In the genomic region with DNA sequence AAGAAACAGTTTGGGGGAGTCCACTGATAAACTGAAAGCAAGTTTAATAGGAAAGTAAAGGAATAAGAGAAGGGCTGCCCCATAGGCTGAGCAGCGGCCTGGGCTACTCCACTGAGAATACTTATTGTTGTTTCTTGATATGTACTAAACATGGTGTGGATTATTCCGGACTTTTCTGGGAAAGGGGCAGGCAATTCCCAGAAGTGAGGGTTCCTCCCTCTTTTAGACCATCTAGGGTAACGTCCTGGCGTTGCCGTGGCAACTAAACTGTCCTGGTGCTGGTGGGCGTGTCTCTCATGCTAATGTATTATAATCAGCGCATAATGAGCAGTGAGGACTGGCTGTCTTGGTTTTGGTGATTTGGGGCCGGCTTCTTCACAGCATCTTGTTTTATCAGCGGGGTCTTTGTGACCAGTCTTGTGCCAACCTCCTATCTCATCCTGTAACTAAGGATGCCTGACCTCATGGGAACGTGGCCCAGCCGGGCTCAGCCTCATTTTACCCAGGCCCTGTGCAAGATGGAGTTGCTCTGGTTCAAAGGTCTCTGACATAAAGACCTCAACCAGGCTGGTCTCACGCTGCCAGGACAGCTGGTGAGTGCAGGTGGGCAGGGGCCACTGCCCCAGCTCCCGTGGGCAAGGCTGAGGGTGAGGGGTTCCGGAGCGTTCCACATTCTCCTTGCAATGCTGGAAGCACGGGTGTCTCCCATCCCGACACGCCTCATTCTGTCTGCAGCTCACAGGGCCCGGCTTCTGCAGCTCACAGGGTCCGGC, we compare ENCODE assay signal across 15 cellular contexts. TPM values are rescaled to one million over a fixed set of nuclear protein-coding genes. Genes with fewer than 3 reads are reported as not detected.
DNase-seq lines count a peak whose midpoint lies in the region; ATAC-seq and TF ChIP-seq lines count a peak whose summit lies in the region.
"Had no signal": no experiment of that assay in that cellular context is flagged by ENCODE, and none has a peak within 500 bp of the region (broad histone marks: within the 10 kb centered on the region; RNA-seq: fewer than 3 reads in every experiment).

No MANE protein-coding gene starts in this region.

- H3K79me2 ChIP-seq in Karpas-422 (ENCODE audit: low read length) (no peaks in the 10 kb centered on the region), neural progenitor cell (ENCODE audit: low read depth) (no peaks in the 10 kb centered on the region)

- no peaks in the 10 kb centered on the region for H3F3A ChIP-seq in neural progenitor cell (ENCODE audit: low read depth)

- H3K4me3 ChIP-seq in Karpas-422 (ENCODE audit: low read length) (no peak overlapping the region), duodenal mucosa (ENCODE audit: low read depth in 1 of 2, low read length in 2 of 2) (peak overlapping the region in 1 of 2 donors; percentile 5), neural progenitor cell (no peak overlapping the region)

- H3K4me3 Mint-ChIP-seq in neural progenitor cell: no peak overlapping the region
- H3K4me3 Mint-ChIP-seq in activated CD8-positive, alpha-beta T cell treated with anti-CD3 and anti-CD28 coated beads, Interleukin-2, amount 10 ng/mL, durations not matched to agents 7 days and 5 days: no peak overlapping the region

- H3K27me3 ChIP-seq in Karpas-422 (ENCODE audit: low read length): no peaks in the 10 kb centered on the region
- no peaks in the 10 kb centered on the region for H3K27me3 ChIP-seq in duodenal mucosa (ENCODE audit: control insufficient read depth in 1 of 2, insufficient read depth in 2 of 2, low read length in 2 of 2)
- peaks cover 24% of the 10 kb centered on the region for H3K27me3 ChIP-seq in neural progenitor cell

- peaks cover 3% of the 10 kb centered on the region for H3K27me3 Mint-ChIP-seq in neural progenitor cell (ENCODE audit: insufficient read depth, low read depth)
- H3K27me3 Mint-ChIP-seq in activated CD8-positive, alpha-beta T cell treated with anti-CD3 and anti-CD28 coated beads, Interleukin-2, amount 10 ng/mL, durations not matched to agents 7 days and 5 days (ENCODE audit: low read depth): peaks cover 3% of the 10 kb centered on the region

- no peak for ATAC-seq in HG03045 (IDR thresholded peaks at IDR 0.05; ENCODE audit: unreplicated experiment)
- ATAC-seq in activated CD8-positive, alpha-beta T cell treated with anti-CD3 and anti-CD28 coated beads, Interleukin-2, amount 10 ng/mL, durations not matched to agents 7 days and 5 days: no peak
- ATAC-seq: activated T-cell treated with anti-CD3 and anti-CD28 coated beads, Interleukin-2, amount 50 U/mL, for 72 hours had no signal

- peaks cover 17% of the 10 kb centered on the region for H3K4me1 Mint-ChIP-seq in neural progenitor cell
- peaks cover 24% of the 10 kb centered on the region for H3K4me1 Mint-ChIP-seq in activated CD8-positive, alpha-beta T cell treated with anti-CD3 and anti-CD28 coated beads, Interleukin-2, amount 10 ng/mL, durations not matched to agents 7 days and 5 days (ENCODE audit: low read depth)

- H3K4me1 ChIP-seq in Karpas-422 (ENCODE audit: low read length): no peaks in the 10 kb centered on the region
- peaks cover 36 to 44% of the 10 kb centered on the region in 2 donors for H3K4me1 ChIP-seq in duodenal mucosa (ENCODE audit: control insufficient read depth in 1 of 2, insufficient read depth in 2 of 2, low read length in 2 of 2)
- H3K4me1 ChIP-seq in neural progenitor cell: peaks cover 17% of the 10 kb centered on the region

- peaks cover 4% of the 10 kb centered on the region for H3K9me3 Mint-ChIP-seq in neural progenitor cell
- no peaks in the 10 kb centered on the region for H3K9me3 Mint-ChIP-seq in activated CD8-positive, alpha-beta T cell treated with anti-CD3 and anti-CD28 coated beads, Interleukin-2, amount 10 ng/mL, durations not matched to agents 7 days and 5 days (ENCODE audit: insufficient read depth)
- H3K9me3 Mint-ChIP-seq: activated T-cell treated with anti-CD3 and anti-CD28 coated beads, Interleukin-2, amount 50 U/mL, for 72 hours had no signal

- H3K36me3 ChIP-seq in Karpas-422 (ENCODE audit: insufficient read depth, low read length) (no peaks in the 10 kb centered on the region), duodenal mucosa (ENCODE audit: control insufficient read depth in 1 of 2, insufficient read depth in 2 of 2, low read length in 2 of 2) (no peaks in the 10 kb centered on the region), neural progenitor cell (no peaks in the 10 kb centered on the region)

- H3K4me2 ChIP-seq in Karpas-422 (ENCODE audit: low read depth, low read length, poor library complexity, severe bottlenecking) (no peak overlapping the region), neural progenitor cell (no peak overlapping the region)

- CTCF ChIA-PET in activated CD8-positive, alpha-beta T cell treated with anti-CD3 and anti-CD28 coated beads, Interleukin-2, amount 10 ng/mL, durations not matched to agents 7 days and 5 days (lab: Charles Lee): interaction anchor here (2.0 to 2.3 kb wide), 2 partner anchors 13 to 134 kb away, joined by 4 to 13 read pairs; no protein-coding TSS in a partner anchor

- H3K27ac ChIP-seq in Karpas-422 (ENCODE audit: low read length) (no peak overlapping the region), duodenal mucosa (ENCODE audit: low read depth, low read length) (peak overlapping the region; percentile 70), neural progenitor cell (no peak overlapping the region)

- POLR2A ChIA-PET in activated CD8-positive, alpha-beta T cell treated with anti-CD3 and anti-CD28 coated beads, Interleukin-2, amount 10 ng/mL, durations not matched to agents 7 days and 5 days (lab: Charles Lee): interaction anchor here (1.0 kb wide), 1 partner anchor 39 kb away, joined by 3 read pairs; no protein-coding TSS in a partner anchor

- no peak overlapping the region for H3K27ac Mint-ChIP-seq in neural progenitor cell
- no peak overlapping the region for H3K27ac Mint-ChIP-seq in activated CD8-positive, alpha-beta T cell treated with anti-CD3 and anti-CD28 coated beads, Interleukin-2, amount 10 ng/mL, durations not matched to agents 7 days and 5 days
- H3K27ac Mint-ChIP-seq: activated T-cell treated with anti-CD3 and anti-CD28 coated beads, Interleukin-2, amount 50 U/mL, for 72 hours had no signal

- no peaks in the 10 kb centered on the region for H3K9me3 ChIP-seq in Karpas-422 (ENCODE audit: low read length)
- no peaks in the 10 kb centered on the region for H3K9me3 ChIP-seq in duodenal mucosa (ENCODE audit: control insufficient read depth in 1 of 2, low read length in 2 of 2)
- no peaks in the 10 kb centered on the region for H3K9me3 ChIP-seq in neural progenitor cell (ENCODE audit: low read depth)

- H3K9me2 ChIP-seq in Karpas-422 (replicated peaks; ENCODE audit: insufficient read depth, low read length): no peaks in the 10 kb centered on the region

- TF ChIP-seq CTCF in neural progenitor cell (IDR thresholded peaks at IDR 0.05): no peak

- DNase-seq in NCI-H510A treated with DMSO at 0.1 percent for 48 hours (lab: John Stamatoyannopoulos, UW) (peak; percentile 31), NCI-H510A (lab: John Stamatoyannopoulos, UW) (no peak), Karpas-422 (peak; percentile 54), neural progenitor cell (ENCODE audit: low spot score) (peak; percentile 45)
- no peak for DNase-seq in activated CD8-positive, alpha-beta T cell treated with anti-CD3 and anti-CD28 coated beads, Interleukin-2, amount 10 ng/mL, durations not matched to agents 7 days and 5 days
- DNase-seq in activated CD4-positive, alpha-beta T cell treated with anti-CD3 and anti-CD28 coated beads, Interleukin-2, amount 50 U/mL, for 4 hours: no peak
- DNase-seq: activated CD4-positive, alpha-beta T cell treated with anti-CD3 and anti-CD28 coated beads for 48 hours; activated T-cell treated with anti-CD3 and anti-CD28 coated beads, Interleukin-2, amount 50 U/mL, for 72 hours; amniotic stem cell; Kasumi-1; Right ventricle myocardium superior; stimulated activated naive CD4-positive, alpha-beta T cell treated with Interleukin-2 at 50 U/mL for 16 hours had no signal

- H3K36me3 Mint-ChIP-seq in neural progenitor cell: no peaks in the 10 kb centered on the region
- no peaks in the 10 kb centered on the region for H3K36me3 Mint-ChIP-seq in activated CD8-positive, alpha-beta T cell treated with anti-CD3 and anti-CD28 coated beads, Interleukin-2, amount 10 ng/mL, durations not matched to agents 7 days and 5 days (ENCODE audit: low read depth)

- H3K9ac ChIP-seq in Karpas-422 (ENCODE audit: low read length) (no peak overlapping the region), duodenal mucosa (ENCODE audit: low read depth in 1 of 2, low read length in 2 of 2) (peak overlapping the region; percentile 39 to 54), neural progenitor cell (no peak overlapping the region)

- H2AFZ ChIP-seq in Karpas-422 (ENCODE audit: low read length) (no peak overlapping the region), neural progenitor cell (replicated peaks) (no peak overlapping the region)

- no peaks in the 10 kb centered on the region for H4K20me1 ChIP-seq in Karpas-422 (ENCODE audit: insufficient read depth, low read depth, low read length)
- no peaks in the 10 kb centered on the region for H4K20me1 ChIP-seq in neural progenitor cell (ENCODE audit: low read depth)

RNA-seq across cellular contexts. Expression of a gene that starts 19.6 kb away (rescaled TPM):
- 10.2 and 10.4 TPM in 2 replicates for total RNA-seq in Karpas-422 (2014; rRNA removed; shearing (Covaris generic); ENCODE audit: low replicate concordance)
- 8.0 and 24.0 TPM in 2 replicates for total RNA-seq in neural progenitor cell (ENCODE audit: low replicate concordance)
- total RNA-seq in activated CD8-positive, alpha-beta T cell treated with anti-CD3 and anti-CD28 coated beads, Interleukin-2, amount 10 ng/mL, durations not matched to agents 7 days and 5 days: 10 to 100 TPM; 24.5 to 26.8 TPM

RNA-seq across cellular contexts. Expression of a gene that starts 38.2 kb away (rescaled TPM):
- 0.18 TPM in 1 of 2 replicates, not detected in the other for total RNA-seq in Karpas-422 (2014; rRNA removed; shearing (Covaris generic); ENCODE audit: low replicate concordance)
- 0.22 TPM in 1 of 2 replicates, not detected in the other for total RNA-seq in neural progenitor cell (ENCODE audit: low replicate concordance)
- total RNA-seq in activated CD8-positive, alpha-beta T cell treated with anti-CD3 and anti-CD28 coated beads, Interleukin-2, amount 10 ng/mL, durations not matched to agents 7 days and 5 days: under 1 TPM; 0.63 to 0.90 TPM
- total RNA-seq: liver had no signal

Comparison
In these comparisons a context has a peak if more than half of its experiments do, and no peak if none do; other contexts are left out.
1. DNase-seq: peak in NCI-H510A treated with DMSO at 0.1 percent for 48 hours (single experiment), Karpas-422 (single experiment) and neural progenitor cell (single experiment); none in NCI-H510A (single experiment), activated CD8-positive, alpha-beta T cell treated with anti-CD3 and anti-CD28 coated beads, Interleukin-2, amount 10 ng/mL, durations not matched to agents 7 days and 5 days (single experiment) and activated CD4-positive, alpha-beta T cell treated with anti-CD3 and anti-CD28 coated beads, Interleukin-2, amount 50 U/mL, for 4 hours (0 of 2).
2. H3K9ac ChIP-seq: peak in duodenal mucosa (2 of 2); none in Karpas-422 (single experiment) and neural progenitor cell (single experiment).